In the genomic region with DNA sequence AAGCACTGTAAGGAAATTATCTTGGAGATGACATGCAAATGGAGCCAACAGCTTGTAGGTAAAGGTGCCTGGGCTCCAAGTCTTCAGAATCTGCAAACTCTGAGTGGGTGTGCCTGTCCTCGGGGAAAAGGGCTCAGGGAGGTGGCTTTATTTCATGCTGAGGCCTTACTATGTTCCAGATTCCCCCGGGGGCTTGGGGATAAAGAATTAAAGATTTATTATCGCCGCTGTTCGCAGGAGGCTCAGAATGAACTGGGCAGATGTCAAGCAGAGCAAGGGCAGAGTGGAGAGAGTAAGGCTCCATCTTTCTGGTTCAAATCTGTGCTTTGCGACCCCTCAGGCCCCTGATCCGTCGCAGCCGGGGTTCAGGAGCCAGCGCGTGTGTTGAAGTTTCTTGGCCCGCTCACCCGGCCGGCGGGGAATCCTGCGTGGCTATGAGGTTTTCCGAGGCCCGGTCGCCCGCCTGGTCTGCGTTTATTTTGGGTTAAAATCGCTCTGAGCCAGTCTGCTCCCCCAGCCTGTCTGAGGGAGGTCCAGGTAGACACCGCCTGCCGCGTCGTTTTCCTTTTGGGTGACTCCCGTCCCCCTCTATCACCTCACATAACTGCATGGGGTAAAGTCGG, we compare ENCODE assay signal across 27 cellular contexts.
"Had no signal": no experiment of that assay in that cellular context is flagged by ENCODE, and none has a peak within 500 bp of the region (broad histone marks: within the 10 kb centered on the region; RNA-seq: fewer than 3 reads in every experiment).

No MANE protein-coding gene starts in this region.

- DNase-seq: islet precursor cell; left ventricle myocardium inferior; mesendoderm; naive B cell; natural killer cell; nephron progenitor cell; pancreas; retina; right cardiac atrium; stimulated activated CD4-positive, alpha-beta T cell treated with anti-CD3 and anti-CD28 coated beads, Interleukin-12 subunit alpha, Interleukin-12 subunit beta, amount 100 ng/mL, for 4 hours; stimulated activated CD4-positive, alpha-beta T cell treated with anti-CD3 and anti-CD28 coated beads, Interleukin-15, amount 100 ng/mL, for 24 hours; stimulated activated CD4-positive, alpha-beta T cell treated with anti-CD3 and anti-CD28 coated beads, Interleukin-2, amount 100 ng/mL, for 24 hours; stimulated activated CD4-positive, alpha-beta T cell treated with anti-CD3 and anti-CD28 coated beads, Interleukin-4, amount 100 ng/mL, for 1 hour; stimulated activated naive CD4-positive, alpha-beta T cell; tibial artery; trophoblast cell; upper lobe of right lung had no signal

- H3K4me3 Mint-ChIP-seq: mesothelial cell of epicardium; naive B cell; natural killer cell; nephron progenitor cell; neural progenitor cell; stimulated activated effector memory CD8-positive, alpha-beta T cell treated with anti-CD3 and anti-CD28 coated beads, Interleukin-12 subunit alpha, Interleukin-12 subunit beta, amount 100 ng/mL, for 72 hours; stimulated activated naive CD8-positive, alpha-beta T cell treated with anti-CD3 and anti-CD28 coated beads, Interleukin-15, Interleukin-2, amounts not matched to agents 100 ng/mL and 50 ng/mL, for 24 hours had no signal

- H3K9me3 Mint-ChIP-seq: natural killer cell; neural progenitor cell; stimulated activated naive CD8-positive, alpha-beta T cell treated with anti-CD3 and anti-CD28 coated beads, Interleukin-15, Interleukin-2, amounts not matched to agents 100 ng/mL and 50 ng/mL, for 24 hours had no signal

- H2AFZ ChIP-seq: neural progenitor cell had no signal

- H3K9ac ChIP-seq: neural progenitor cell had no signal

- H3K27ac ChIP-seq: left ventricle myocardium inferior, neural progenitor cell, pancreas, prostate gland, skin epidermis, suprapubic skin, thoracic aorta, tibial artery, upper lobe of right lung had no signal

- H3K4me3 ChIP-seq: left ventricle myocardium inferior, lung, neural progenitor cell, pancreas, prostate gland, skin epidermis, suprapubic skin, tibial artery, upper lobe of right lung had no signal

- H3K9me3 ChIP-seq: left ventricle myocardium inferior, pancreas, prostate gland, suprapubic skin, thoracic aorta, tibial artery, upper lobe of right lung had no signal

- H3K36me3 ChIP-seq: left ventricle myocardium inferior, neural progenitor cell, pancreas, prostate gland, suprapubic skin, thoracic aorta, tibial artery, upper lobe of right lung had no signal

- H3K27ac Mint-ChIP-seq: mesothelial cell of epicardium; naive B cell; natural killer cell; stimulated activated effector memory CD8-positive, alpha-beta T cell treated with anti-CD3 and anti-CD28 coated beads, Interleukin-12 subunit alpha, Interleukin-12 subunit beta, amount 100 ng/mL, for 72 hours; stimulated activated naive CD8-positive, alpha-beta T cell treated with anti-CD3 and anti-CD28 coated beads, Interleukin-15, Interleukin-2, amounts not matched to agents 100 ng/mL and 50 ng/mL, for 24 hours had no signal

- ATAC-seq: natural killer cell; pancreas; stimulated activated effector memory CD8-positive, alpha-beta T cell treated with anti-CD3 and anti-CD28 coated beads, Interleukin-12 subunit alpha, Interleukin-12 subunit beta, amount 100 ng/mL, for 72 hours; upper lobe of right lung had no signal

- H3K4me1 Mint-ChIP-seq: naive B cell had no signal

- FAIRE-seq: pancreas, urothelium cell line had no signal

- H3K4me2 ChIP-seq: neural progenitor cell had no signal

- H3K36me3 Mint-ChIP-seq: mesothelial cell of epicardium; natural killer cell; neural progenitor cell; stimulated activated effector memory CD8-positive, alpha-beta T cell treated with anti-CD3 and anti-CD28 coated beads, Interleukin-12 subunit alpha, Interleukin-12 subunit beta, amount 100 ng/mL, for 72 hours had no signal

- H3K4me1 ChIP-seq: pancreas, prostate gland had no signal

- H3K27me3 ChIP-seq: neural progenitor cell, pancreas had no signal
